In genomic region chr18:75283758-75284157, GRCh38 we compare ENCODE assay signal across 20 cellular contexts.
DNase-seq lines count a peak whose midpoint lies in the region; ATAC-seq, FAIRE-seq and TF ChIP-seq lines count a peak whose summit lies in the region.
"Had no signal": no experiment of that assay in that cellular context is flagged by ENCODE, and none has a peak within 500 bp of the region (broad histone marks: within the 10 kb centered on the region; RNA-seq: fewer than 3 reads in every experiment).

No MANE protein-coding gene starts in this region.

- no peak for ATAC-seq in activated T-cell treated with anti-CD3 and anti-CD28 coated beads, Interleukin-2, amount 50 U/mL, for 72 hours (replicated peaks in 1 of 2)
- ATAC-seq in GM23338 = no peak
- ATAC-seq: A549, HCT116 had no signal

- peaks cover 51% of the 10 kb centered on the region for H3K36me3 Mint-ChIP-seq in activated T-cell treated with anti-CD3 and anti-CD28 coated beads, Interleukin-2, amount 50 U/mL, for 24 hours (ENCODE audit: low read depth)
- H3K36me3 Mint-ChIP-seq in activated T-cell treated with anti-CD3 and anti-CD28 coated beads, Interleukin-2, amount 50 U/mL, for 72 hours (ENCODE audit: insufficient read depth in 2 of 2) = peaks cover 2 to 13% of the 10 kb centered on the region in 2 donors
- peaks cover 9 to 19% (median 19%) of the 10 kb centered on the region in 3 donors for H3K36me3 Mint-ChIP-seq in immature natural killer cell
- H3K36me3 Mint-ChIP-seq in GM23338 (ENCODE audit: low read depth) = peaks cover 3% of the 10 kb centered on the region; the same call in 1 of the 3 replicates

- H3K4me1 ChIP-seq in GM23338 (ENCODE audit: insufficient read depth) = no peaks in the 10 kb centered on the region

- no peak for TF ChIP-seq CTCF in bronchial epithelial cell (IDR thresholded peaks at IDR 0.05; ENCODE audit: insufficient read depth, low read length, severe bottlenecking)
- TF ChIP-seq CTCF in GM23338 (conservative IDR thresholded peaks at IDR 0.05; ENCODE audit: low read depth in 2 of 2) = no peak

- peaks cover 19% of the 10 kb centered on the region for H3K4me1 Mint-ChIP-seq in activated T-cell treated with anti-CD3 and anti-CD28 coated beads, Interleukin-2, amount 50 U/mL, for 24 hours (ENCODE audit: low read depth)
- peaks cover 15% of the 10 kb centered on the region for H3K4me1 Mint-ChIP-seq in activated T-cell treated with anti-CD3 and anti-CD28 coated beads, Interleukin-2, amount 50 U/mL, for 72 hours (ENCODE audit: low read depth)
- H3K4me1 Mint-ChIP-seq in immature natural killer cell (peaks cover 40 to 59% of the 10 kb centered on the region in 2 donors), GM23338 (peaks cover 2% of the 10 kb centered on the region)

- peak overlapping the region; percentile 63 for H3K27ac Mint-ChIP-seq in activated T-cell treated with anti-CD3 and anti-CD28 coated beads, Interleukin-2, amount 50 U/mL, for 24 hours
- no peak overlapping the region for H3K27ac Mint-ChIP-seq in activated T-cell treated with anti-CD3 and anti-CD28 coated beads, Interleukin-2, amount 50 U/mL, for 72 hours
- H3K27ac Mint-ChIP-seq in immature natural killer cell = peak overlapping the region in 4 of 6 donors; percentile 34 to 58 (median 49)
- H3K27ac Mint-ChIP-seq in GM23338 = no peak overlapping the region
- H3K27ac Mint-ChIP-seq: CD4-positive, alpha-beta T cell; IgD-negative memory B cell had no signal

- H3K36me3 ChIP-seq in bronchial epithelial cell (ENCODE audit: control insufficient read depth, insufficient read depth, low read length) = peaks cover 5% of the 10 kb centered on the region
- no peaks in the 10 kb centered on the region for H3K36me3 ChIP-seq in GM23338 (ENCODE audit: insufficient read depth)

- no peak for FAIRE-seq in bronchial epithelial cell (lab: Jason Lieb, UNC)
- FAIRE-seq: A549, HTR-8/SVneo had no signal

- DNase-seq in activated T-cell treated with anti-CD3 and anti-CD28 coated beads, Interleukin-2, amount 50 U/mL, for 24 hours = no peak
- DNase-seq in activated T-cell treated with anti-CD3 and anti-CD28 coated beads, Interleukin-2, amount 50 U/mL, for 72 hours = no peak
- peak; percentile 4 for DNase-seq in bronchial epithelial cell (ENCODE audit: low read depth)
- DNase-seq in immature natural killer cell = no peak
- DNase-seq in GM23338 (ENCODE audit: low spot score) = no peak
- DNase-seq in NCI-H2196 treated with DMSO at 0.1 percent for 48 hours (lab: John Stamatoyannopoulos, UW; ENCODE audit: unreplicated experiment) = no peak
- no peak for DNase-seq in activated gamma-delta T cell (lab: John Stamatoyannopoulos, UW)
- DNase-seq: AML-193; Calu3; CD4-positive, alpha-beta T cell; DMS79 treated with DMSO at 0.1 percent for 48 hours; GF-D8; GM23248; H7 had no signal

- H3K27me3 ChIP-seq in bronchial epithelial cell (ENCODE audit: control insufficient read depth, insufficient read depth, low read length) (no peaks in the 10 kb centered on the region), GM23338 (ENCODE audit: insufficient read depth) (no peaks in the 10 kb centered on the region)

- H3K4me2 ChIP-seq in GM23338 = no peak overlapping the region
- H3K4me2 ChIP-seq: A549 had no signal

- H3K27ac ChIP-seq in GM23338 (ENCODE audit: low read depth) = no peak overlapping the region
- H3K27ac ChIP-seq: 22Rv1, A549, C4-2B, GM23248 had no signal

- no peaks in the 10 kb centered on the region; the same call in 1 of the 2 replicates for H3K9me2 ChIP-seq in GM23338 (ENCODE audit: insufficient read depth)

- H3K79me2 ChIP-seq in GM23338 (replicated peaks; ENCODE audit: insufficient read depth) = no peaks in the 10 kb centered on the region

- no peaks in the 10 kb centered on the region for H3K9me3 Mint-ChIP-seq in activated T-cell treated with anti-CD3 and anti-CD28 coated beads, Interleukin-2, amount 50 U/mL, for 24 hours
- no peaks in the 10 kb centered on the region for H3K9me3 Mint-ChIP-seq in activated T-cell treated with anti-CD3 and anti-CD28 coated beads, Interleukin-2, amount 50 U/mL, for 72 hours
- H3K9me3 Mint-ChIP-seq in immature natural killer cell (no peaks in the 10 kb centered on the region), GM23338 (no peaks in the 10 kb centered on the region; the same call in 2 of the 3 replicates)
- H3K9me3 Mint-ChIP-seq: CD4-positive, alpha-beta T cell had no signal

- no peak overlapping the region for H3K4me3 Mint-ChIP-seq in activated T-cell treated with anti-CD3 and anti-CD28 coated beads, Interleukin-2, amount 50 U/mL, for 24 hours
- H3K4me3 Mint-ChIP-seq in activated T-cell treated with anti-CD3 and anti-CD28 coated beads, Interleukin-2, amount 50 U/mL, for 72 hours = no peak overlapping the region
- H3K4me3 Mint-ChIP-seq in immature natural killer cell (no peak overlapping the region), GM23338 (no peak overlapping the region)
- H3K4me3 Mint-ChIP-seq: CD4-positive, alpha-beta T cell had no signal

- no peaks in the 10 kb centered on the region for H4K20me1 ChIP-seq in GM23338 (replicated peaks; ENCODE audit: insufficient read depth)

- no peak overlapping the region for H2AFZ ChIP-seq in GM23338
- H2AFZ ChIP-seq: GM23248 had no signal

- no peaks in the 10 kb centered on the region for H3K27me3 Mint-ChIP-seq in activated T-cell treated with anti-CD3 and anti-CD28 coated beads, Interleukin-2, amount 50 U/mL, for 24 hours
- no peaks in the 10 kb centered on the region for H3K27me3 Mint-ChIP-seq in activated T-cell treated with anti-CD3 and anti-CD28 coated beads, Interleukin-2, amount 50 U/mL, for 72 hours (ENCODE audit: low read depth)
- H3K27me3 Mint-ChIP-seq in immature natural killer cell (ENCODE audit: low read depth in 3 of 3) = peaks cover 2 to 4% (median 2%) of the 10 kb centered on the region in 3 donors
- H3K27me3 Mint-ChIP-seq in GM23338 (ENCODE audit: insufficient read depth, low read depth, poor library complexity) = peaks cover 13% of the 10 kb centered on the region
- H3K27me3 Mint-ChIP-seq: CD4-positive, alpha-beta T cell; IgD-negative memory B cell had no signal

- H3K4me3 ChIP-seq in bronchial epithelial cell (ENCODE audit: low read depth, low read length) (no peak overlapping the region), GM23338 (no peak overlapping the region)
- H3K4me3 ChIP-seq: A549, GM23248 had no signal

- H3F3A ChIP-seq in GM23338 (replicated peaks; ENCODE audit: low read depth) = no peaks in the 10 kb centered on the region

TF ChIP-seq in GM23338, 12 proteins besides CTCF, POLR2A, EP300 and RAD21 (continues in another document):
- TF ChIP-seq ZNF114 (CRISPR knock-in tag; IDR thresholded peaks at IDR 0.05) = no peak
- TF ChIP-seq POLR2AphosphoS5 (IDR thresholded peaks at IDR 0.05; ENCODE audit: low read depth) = no peak
- no peak for TF ChIP-seq CREB1 (CRISPR knock-in tag; IDR thresholded peaks at IDR 0.05; ENCODE audit: low read depth)
- TF ChIP-seq REST (IDR thresholded peaks at IDR 0.05; ENCODE audit: unreplicated experiment) = no peak
- no peak for TF ChIP-seq JUNB (IDR thresholded peaks at IDR 0.05; ENCODE audit: unreplicated experiment)
- no peak for TF ChIP-seq STAT1 (IDR thresholded peaks at IDR 0.05; ENCODE audit: unreplicated experiment)

Comparison
In these comparisons a context has a peak if more than half of its experiments do, and no peak if none do; other contexts are left out.
1. H3K27ac Mint-ChIP-seq: peak in activated T-cell treated with anti-CD3 and anti-CD28 coated beads, Interleukin-2, amount 50 U/mL, for 24 hours (single experiment) and immature natural killer cell (4 of 6); none in activated T-cell treated with anti-CD3 and anti-CD28 coated beads, Interleukin-2, amount 50 U/mL, for 72 hours (single experiment) and GM23338 (single experiment).